20 cellular contexts compared by ENCODE assay signal in genomic region chr4:98573791-98574190, GRCh38.
DNase-seq lines count a peak whose midpoint lies in the region; ATAC-seq, FAIRE-seq and TF ChIP-seq lines count a peak whose summit lies in the region.
"Had no signal": no experiment of that assay in that cellular context is flagged by ENCODE, and none has a peak within 500 bp of the region (broad histone marks: within the 10 kb centered on the region; RNA-seq: fewer than 3 reads in every experiment).

No MANE protein-coding gene starts in this region.

- no peak for FAIRE-seq in bronchial epithelial cell (lab: Jason Lieb, UNC)
- FAIRE-seq: GM12892 had no signal

- TF ChIP-seq POLR2A in lower leg skin (IDR thresholded peaks at IDR 0.05), result no peak

- intact Hi-C loops in lower lobe of right lung (cut with DNase I), result no loop called here
- intact Hi-C loops in lower leg skin (cut with DNase I; ENCODE audit: low total_unique reads), result no loop called here

- peak; percentile 91 for DNase-seq in Caki2 (ENCODE audit: low read depth)
- DNase-seq in NCI-H1417 (lab: John Stamatoyannopoulos, UW), result peak in 2 of 3 experiments; percentile 42 to 82
- peak; percentile 79 for DNase-seq in bronchial epithelial cell (ENCODE audit: low read depth)
- no peak for DNase-seq in lower lobe of right lung
- DNase-seq in lower leg skin (ENCODE audit: low spot score in 2 of 2), result no peak
- no peak for DNase-seq in midbrain (lab: John Stamatoyannopoulos, UW)
- no peak for DNase-seq in AG08396 (ENCODE audit: low spot score)
- DNase-seq in T-helper 1 cell, result no peak
- DNase-seq: activated CD8-positive, alpha-beta T cell treated with anti-CD3 and anti-CD28 coated beads, Interleukin-2, amount 10 ng/mL, durations not matched to agents 7 days and 5 days; activated T-cell treated with anti-CD3 and anti-CD28 coated beads, Interleukin-2, amount 50 U/mL, for 72 hours; COR-L47; esophagus squamous epithelium; GF-D8; GM23248; islet precursor cell; MG63; NCI-H187; nucleus accumbens; right lobe of liver had no signal

- H3K36me3 ChIP-seq in bronchial epithelial cell (ENCODE audit: control insufficient read depth, insufficient read depth, low read length) (no peaks in the 10 kb centered on the region), lower lobe of right lung (no peaks in the 10 kb centered on the region)
- H3K36me3 ChIP-seq: esophagus squamous epithelium, MG63, right lobe of liver had no signal

- H3K4me1 ChIP-seq in lower lobe of right lung, result no peaks in the 10 kb centered on the region
- H3K4me1 ChIP-seq: right lobe of liver had no signal

- no peak overlapping the region for H3K27ac ChIP-seq in lower lobe of right lung
- H3K27ac ChIP-seq: esophagus squamous epithelium, GM23248, right lobe of liver had no signal

- peak; percentile 58 to 67 for ATAC-seq in lower lobe of right lung
- ATAC-seq: activated CD8-positive, alpha-beta T cell treated with anti-CD3 and anti-CD28 coated beads, Interleukin-2, amount 10 ng/mL, durations not matched to agents 7 days and 5 days; activated T-cell treated with anti-CD3 and anti-CD28 coated beads, Interleukin-2, amount 50 U/mL, for 72 hours; right lobe of liver had no signal

- no peak for TF ChIP-seq CTCF in bronchial epithelial cell (IDR thresholded peaks at IDR 0.05; ENCODE audit: insufficient read depth, low read length, severe bottlenecking)
- no peak for TF ChIP-seq CTCF in lower lobe of right lung (IDR thresholded peaks at IDR 0.05)
- no peak for TF ChIP-seq CTCF in lower leg skin (IDR thresholded peaks at IDR 0.05)

- WGBS in lower leg skin, 2 donors, result 43 to 44% methylated on average over 2 of the region's 2 CpGs

- no peak overlapping the region for H3K4me3 ChIP-seq in bronchial epithelial cell (ENCODE audit: low read depth, low read length)
- H3K4me3 ChIP-seq in lower lobe of right lung, result no peak overlapping the region
- no peak overlapping the region for H3K4me3 ChIP-seq in lower leg skin (ENCODE audit: low read depth, poor library complexity, severe bottlenecking)
- H3K4me3 ChIP-seq: esophagus squamous epithelium, GM23248, MG63, right lobe of liver had no signal

- H3K27me3 ChIP-seq in bronchial epithelial cell (ENCODE audit: control insufficient read depth, insufficient read depth, low read length), result no peaks in the 10 kb centered on the region
- H3K27me3 ChIP-seq in lower lobe of right lung (ENCODE audit: low read depth), result no peaks in the 10 kb centered on the region
- H3K27me3 ChIP-seq: esophagus squamous epithelium, MG63, right lobe of liver had no signal

- no peaks in the 10 kb centered on the region for H3K9me3 ChIP-seq in lower lobe of right lung
- H3K9me3 ChIP-seq: esophagus squamous epithelium, MG63, right lobe of liver had no signal

- in situ Hi-C loops in Caki2 (cut with HindIII; ENCODE audit: low pct_unique_long_range_greater_than_20kb, low sequenced_read_pairs), result no loop called here

Comparison
In these comparisons a context has a peak if more than half of its experiments do, and no peak if none do; other contexts are left out.
1. DNase-seq: peak in Caki2 (single experiment), NCI-H1417 (2 of 3) and bronchial epithelial cell (single experiment); none in lower lobe of right lung (single experiment), lower leg skin (0 of 2), midbrain (single experiment), AG08396 (single experiment) and T-helper 1 cell (0 of 5).